In the genomic region with DNA sequence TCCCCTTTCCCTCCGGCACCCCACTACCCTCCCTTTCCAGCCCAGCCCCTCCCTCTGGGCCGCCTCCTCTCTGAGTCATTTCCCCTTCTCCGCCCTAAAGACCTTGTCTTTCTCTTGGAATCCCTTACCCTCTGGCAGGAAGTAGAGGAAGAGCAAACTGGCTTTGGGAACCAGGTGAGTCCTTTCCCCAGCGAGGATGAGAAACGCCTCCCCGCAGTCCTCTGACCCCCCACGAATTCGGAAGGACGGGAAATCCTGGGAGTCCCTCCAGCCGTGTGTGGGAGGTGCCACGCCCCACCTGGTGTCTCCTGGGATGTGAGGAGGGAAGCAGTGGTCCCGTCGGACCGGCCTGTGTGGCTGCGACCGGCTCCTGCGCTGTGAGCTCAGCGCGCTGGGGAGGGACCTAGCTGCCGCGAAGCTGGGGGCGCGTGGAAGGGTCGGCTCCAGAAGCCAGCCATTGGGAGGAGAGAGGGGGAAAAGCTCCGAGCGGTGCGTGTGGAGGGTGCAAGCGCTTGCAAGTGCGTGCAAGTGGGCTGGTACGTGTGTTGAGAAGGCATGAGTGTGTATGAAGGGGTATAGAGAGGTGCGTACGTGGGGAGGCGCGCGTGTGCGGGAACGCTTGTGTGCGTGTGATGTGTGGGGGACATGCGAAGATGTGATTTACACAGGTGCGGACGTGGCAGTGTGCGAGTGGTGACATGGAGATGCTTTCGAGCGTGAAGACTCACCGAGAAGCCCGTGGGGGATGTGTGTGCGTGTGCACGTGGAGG, we compare ENCODE assay signal across 11 cellular contexts. TPM values are rescaled to one million over a fixed set of nuclear protein-coding genes. Genes with fewer than 3 reads are reported as not detected.
A peak's percentile ranks its signal among the peaks of the same experiment; 100 is the strongest.
DNase-seq lines count a peak whose midpoint lies in the region; TF ChIP-seq lines count a peak whose summit lies in the region.
"Had no signal": no experiment of that assay in that cellular context is flagged by ENCODE, and none has a peak within 500 bp of the region (broad histone marks: within the 10 kb centered on the region; RNA-seq: fewer than 3 reads in every experiment).

No MANE protein-coding gene starts in this region.

- peak overlapping the region; percentile 78 for H3K27ac Mint-ChIP-seq in neural crest cell (ENCODE audit: unreplicated experiment)

- no peaks in the 10 kb centered on the region for H3K4me1 Mint-ChIP-seq in neural crest cell

- H3K4me3 ChIP-seq in epithelial cell of esophagus (ENCODE audit: low read length): peak overlapping the region; percentile 68
- H3K4me3 ChIP-seq: testis had no signal

- peak; percentile 63 for DNase-seq in Caki2 (ENCODE audit: low read depth)
- peak; percentile 33 for DNase-seq in NCI-H2227 (lab: John Stamatoyannopoulos, UW; ENCODE audit: unreplicated experiment)
- DNase-seq in epithelial cell of esophagus (ENCODE audit: low read depth): peak; percentile 77
- no peak for DNase-seq in neural crest cell (ENCODE audit: low read depth, low spot score)
- DNase-seq in activated CD4-positive, CD25-positive, alpha-beta regulatory T cell (lab: John Stamatoyannopoulos, UW): no peak
- no peak for DNase-seq in cortex of kidney (lab: John Stamatoyannopoulos, UW)
- DNase-seq in stimulated activated CD4-positive, alpha-beta T cell treated with anti-CD3 and anti-CD28 coated beads, Interleukin-4, amount 100 ng/mL, for 4 hours: no peak
- no peak for DNase-seq in substantia nigra (lab: John Stamatoyannopoulos, UW)
- DNase-seq: NCI-H1694 treated with DMSO at 0.1 percent for 48 hours, testis had no signal

- peak overlapping the region; percentile 58 for H3K4me3 Mint-ChIP-seq in neural crest cell

- no peak overlapping the region for H3K27ac ChIP-seq in substantia nigra (ENCODE audit: low read depth, low read length, poor library complexity, severe bottlenecking)
- H3K27ac ChIP-seq: testis, VCaP had no signal

- no peaks in the 10 kb centered on the region for H3K36me3 Mint-ChIP-seq in neural crest cell (ENCODE audit: low read depth)

- peaks cover 33% of the 10 kb centered on the region for H3K27me3 Mint-ChIP-seq in neural crest cell (ENCODE audit: low read depth)

- TF ChIP-seq CTCF in epithelial cell of esophagus (IDR thresholded peaks at IDR 0.05; ENCODE audit: insufficient read depth, low read depth, low read length, missing control alignments): no peak
- TF ChIP-seq CTCF in neural crest cell (conservative IDR thresholded peaks at IDR 0.05): no peak

- peaks cover 14% of the 10 kb centered on the region for H3K9me3 Mint-ChIP-seq in neural crest cell

- in situ Hi-C loops in Caki2 (cut with HindIII; ENCODE audit: low pct_unique_long_range_greater_than_20kb, low sequenced_read_pairs): no loop called here

RNA-seq across cellular contexts. Expression of a gene that starts 46.3 kb away (rescaled TPM):
- not detected in 2 replicates for total RNA-seq in Caki2 (2014; rRNA removed; shearing (Covaris generic); ENCODE audit: low replicate concordance)
- not detected in 2 replicates for total RNA-seq in neural crest cell

Comparison
In these comparisons a context has a peak if more than half of its experiments do, and no peak if none do; other contexts are left out.
1. DNase-seq: peak in Caki2 (single experiment), NCI-H2227 (single experiment) and epithelial cell of esophagus (single experiment); none in neural crest cell (single experiment), activated CD4-positive, CD25-positive, alpha-beta regulatory T cell (0 of 4), cortex of kidney (single experiment), stimulated activated CD4-positive, alpha-beta T cell treated with anti-CD3 and anti-CD28 coated beads, Interleukin-4, amount 100 ng/mL, for 4 hours (0 of 2) and substantia nigra (0 of 49).